ENCODE assay signal across 17 cellular contexts in the genomic region with DNA sequence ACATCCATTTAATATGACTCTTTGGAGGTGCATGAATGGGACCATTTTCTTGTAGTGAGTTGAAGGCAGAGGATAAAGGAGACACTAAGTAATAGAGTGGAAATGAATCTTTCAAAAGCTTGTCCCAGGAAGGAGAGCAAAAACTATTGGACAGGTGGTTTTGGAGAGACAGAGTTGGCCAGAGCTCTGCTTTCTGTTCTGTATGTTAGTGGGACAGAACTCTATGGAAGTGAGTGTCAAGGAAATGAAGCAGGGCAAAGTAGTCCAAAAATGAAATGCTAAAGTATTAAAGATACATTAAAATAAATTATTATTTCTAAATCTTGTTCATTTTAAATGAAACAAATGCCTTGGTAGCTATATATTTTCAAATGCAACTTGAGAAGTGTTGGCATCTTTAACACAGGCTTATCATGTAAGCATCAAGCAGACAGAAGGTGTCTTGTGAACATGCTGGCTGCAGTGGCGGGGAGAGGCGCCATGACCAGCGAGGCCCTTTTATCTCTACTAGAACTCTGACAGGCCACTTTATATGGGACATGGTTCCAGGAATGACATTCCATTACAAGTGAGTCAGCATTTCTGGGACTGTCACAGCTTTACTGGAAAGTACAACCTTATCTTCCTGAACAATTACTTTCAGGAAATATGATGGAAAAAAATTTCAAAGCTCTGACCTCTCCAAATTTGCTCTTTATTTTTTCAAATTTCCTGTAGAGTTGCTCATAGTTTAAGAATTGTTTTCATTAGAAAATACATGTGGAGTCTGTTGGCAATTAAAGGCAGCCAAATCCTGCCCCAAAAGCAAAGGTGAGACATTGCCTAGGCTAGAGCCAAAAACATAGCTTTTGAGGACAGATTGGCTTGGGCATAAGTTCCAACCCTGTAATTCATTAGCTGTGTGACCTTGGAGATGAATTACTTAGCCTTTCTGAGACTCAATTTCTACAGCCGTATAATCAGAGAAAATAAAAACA.
DNase-seq lines count a peak whose midpoint lies in the region; ATAC-seq, FAIRE-seq and TF ChIP-seq lines count a peak whose summit lies in the region.
"Had no signal": no experiment of that assay in that cellular context is flagged by ENCODE, and none has a peak within 500 bp of the region (broad histone marks: within the 10 kb centered on the region; RNA-seq: fewer than 3 reads in every experiment).

No MANE protein-coding gene starts in this region.

- H3K36me3 ChIP-seq in HCT116 (ENCODE audit: control insufficient read depth in 1 of 2, insufficient read depth in 2 of 2, low read length in 2 of 2) (no peaks in the 10 kb centered on the region), astrocyte (ENCODE audit: insufficient read depth, low read length) (no peaks in the 10 kb centered on the region), gastrocnemius medialis (no peaks in the 10 kb centered on the region)
- H3K36me3 ChIP-seq: esophagus muscularis mucosa, neural progenitor cell had no signal

- H3K27me3 Mint-ChIP-seq in astrocyte (ENCODE audit: low read depth, unreplicated experiment) = no peaks in the 10 kb centered on the region

- H3K4me3 Mint-ChIP-seq in astrocyte (ENCODE audit: unreplicated experiment) = no peak overlapping the region
- H3K4me3 Mint-ChIP-seq: activated T-cell treated with anti-CD3 and anti-CD28 coated beads, Interleukin-2, amount 50 U/mL, for 72 hours; CD14-positive monocyte; neural progenitor cell had no signal

- no peaks in the 10 kb centered on the region for H3K36me3 Mint-ChIP-seq in astrocyte (ENCODE audit: low read depth, unreplicated experiment)
- H3K36me3 Mint-ChIP-seq: CD14-positive monocyte had no signal

- no peaks in the 10 kb centered on the region for H3K79me2 ChIP-seq in HCT116 (ENCODE audit: insufficient read depth, low read length)
- no peaks in the 10 kb centered on the region for H3K79me2 ChIP-seq in astrocyte (ENCODE audit: insufficient read depth, low read length)

- H4K20me1 ChIP-seq in HCT116 (ENCODE audit: insufficient read depth) (no peaks in the 10 kb centered on the region), astrocyte (ENCODE audit: insufficient read depth, low read length) (no peaks in the 10 kb centered on the region)

- H3K27me3 ChIP-seq in HCT116 (ENCODE audit: insufficient read depth, low read length) = no peaks in the 10 kb centered on the region
- no peaks in the 10 kb centered on the region for H3K27me3 ChIP-seq in astrocyte (ENCODE audit: insufficient read depth, low read length)
- no peaks in the 10 kb centered on the region for H3K27me3 ChIP-seq in gastrocnemius medialis
- H3K27me3 ChIP-seq: esophagus muscularis mucosa, neural progenitor cell had no signal

- no peak overlapping the region for H3K27ac Mint-ChIP-seq in astrocyte (ENCODE audit: unreplicated experiment)
- H3K27ac Mint-ChIP-seq: activated T-cell treated with anti-CD3 and anti-CD28 coated beads, Interleukin-2, amount 50 U/mL, for 72 hours; CD14-positive monocyte; neural progenitor cell had no signal

- H3K4me3 ChIP-seq in HCT116 (replicated peaks in 1 of 2; ENCODE audit: low read depth in 1 of 2, low read length in 2 of 2) = no peak overlapping the region
- no peak overlapping the region for H3K4me3 ChIP-seq in astrocyte (ENCODE audit: insufficient read depth, low read depth, low read length)
- H3K4me3 ChIP-seq in gastrocnemius medialis = no peak overlapping the region
- H3K4me3 ChIP-seq: esophagus muscularis mucosa, neural progenitor cell had no signal

- H3K9me2 ChIP-seq in HCT116 (ENCODE audit: insufficient read depth) = no peaks in the 10 kb centered on the region

- POLR2A ChIA-PET in HCT116 (lab: Charles Lee) = no interaction called here

- peak overlapping the region; percentile 80 for H2AFZ ChIP-seq in HCT116 (ENCODE audit: low read depth, low read length, poor library complexity, severe bottlenecking)
- H2AFZ ChIP-seq in astrocyte (ENCODE audit: low read depth, low read length) = no peak overlapping the region
- H2AFZ ChIP-seq: neural progenitor cell had no signal

- RAD21 ChIA-PET in HCT116 (lab: Charles Lee; ENCODE audit: low non-redundant PET in 1 of 2, low total read pairs in 2 of 2, uncharacterized antibody in 2 of 2, unreplicated experiment in 2 of 2) = no interaction called here

- H3K27ac ChIP-seq in HCT116 (ENCODE audit: low read depth, low read length) = no peak overlapping the region
- H3K27ac ChIP-seq in astrocyte (ENCODE audit: low read depth, low read length) = no peak overlapping the region
- no peak overlapping the region for H3K27ac ChIP-seq in gastrocnemius medialis
- H3K27ac ChIP-seq: neural progenitor cell had no signal

- intact Hi-C loops in HCT116 (cut with micrococcal nuclease) (no loop called here), gastrocnemius medialis (cut with DNase I; ENCODE audit: low total_unique reads) (no loop called here)

- DNase-seq in HCT116 (ENCODE audit: low read depth, low spot score) (peak; percentile 15), astrocyte (ENCODE audit: low read depth) (peak; percentile 71), hepatic stellate cell (ENCODE audit: low spot score) (peak; percentile 22), gastrocnemius medialis (no peak), HUDEP-2 (lab: John Stamatoyannopoulos, UW; ENCODE audit: unreplicated experiment in 76 of 76) (no peak), occipital lobe (lab: John Stamatoyannopoulos, UW) (no peak), GM13977 (ENCODE audit: low spot score) (no peak)
- no peak for DNase-seq in stimulated activated CD4-positive, alpha-beta T cell treated with anti-CD3 and anti-CD28 coated beads, Interleukin-4, amount 100 ng/mL, for 1 hour
- DNase-seq: activated T-cell treated with anti-CD3 and anti-CD28 coated beads, Interleukin-2, amount 50 U/mL, for 72 hours; NCI-H1105; NCI-H526 treated with DMSO at 0.1 percent for 48 hours; SHP77 had no signal

- no peak for TF ChIP-seq POLR2A in HCT116 (IDR thresholded peaks at IDR 0.05; ENCODE audit: borderline replicate concordance, extremely low read depth, insufficient read depth, insufficient read length)
- TF ChIP-seq POLR2A in gastrocnemius medialis (IDR thresholded peaks at IDR 0.05) = no peak

- H3K9me3 Mint-ChIP-seq in astrocyte (ENCODE audit: unreplicated experiment) = no peaks in the 10 kb centered on the region
- H3K9me3 Mint-ChIP-seq: activated T-cell treated with anti-CD3 and anti-CD28 coated beads, Interleukin-2, amount 50 U/mL, for 72 hours had no signal

- no peak overlapping the region for H3K9ac ChIP-seq in HCT116 (ENCODE audit: low read length)
- H3K9ac ChIP-seq in astrocyte (ENCODE audit: low read length) = no peak overlapping the region
- H3K9ac ChIP-seq: neural progenitor cell had no signal

- H3K4me1 ChIP-seq in HCT116 (ENCODE audit: control insufficient read depth in 1 of 2, insufficient read depth in 2 of 2, low read length in 2 of 2) (peaks cover 3 to 9% of the 10 kb centered on the region in 2 experiments; a peak in 3 of 4 replicates), astrocyte (ENCODE audit: insufficient read depth, low read length) (peaks cover 19% of the 10 kb centered on the region), gastrocnemius medialis (peaks cover 0 to 2% of the 10 kb centered on the region in 2 donors)
- H3K4me1 ChIP-seq: esophagus muscularis mucosa had no signal

- no peak for FAIRE-seq in astrocyte (lab: Jason Lieb, UNC)
- FAIRE-seq: bronchial epithelial cell had no signal

- no peak for TF ChIP-seq RAD21 in HCT116 (IDR thresholded peaks at IDR 0.05; ENCODE audit: low read depth)

- BruUV-seq in HCT116 (replicated peaks; lab: Mats Ljungman, UMichigan) = no TSS peak

- in situ Hi-C loops in gastrocnemius medialis (cut with MboI; ENCODE audit: low sequenced_read_pairs in 4 of 4) = no loop called here
- in situ Hi-C loops in GM13977 (cut with MboI; ENCODE audit: low pct_unique_long_range_greater_than_20kb, low sequenced_read_pairs, unreplicated experiment) = no loop called here

- CTCF ChIA-PET in HCT116 (lab: Charles Lee) = no interaction called here

- H3K4me2 ChIP-seq in HCT116 (ENCODE audit: low read length) (peak overlapping the region; percentile 34; the same call in 1 of the 2 replicates), astrocyte (ENCODE audit: low read length) (peak overlapping the region; percentile 30)
- H3K4me2 ChIP-seq: neural progenitor cell had no signal

- H3K9me3 ChIP-seq in HCT116 (ENCODE audit: control insufficient read depth in 1 of 2, insufficient read depth in 1 of 2, low read depth in 1 of 2, low read length in 2 of 2) (no peaks in the 10 kb centered on the region), astrocyte (ENCODE audit: insufficient read depth, low read depth, low read length) (no peaks in the 10 kb centered on the region), gastrocnemius medialis (no peaks in the 10 kb centered on the region)
- H3K9me3 ChIP-seq: esophagus muscularis mucosa had no signal

- TF ChIP-seq CTCF in HCT116 (IDR thresholded peaks at IDR 0.05 in 2 of 3, conservative IDR thresholded peaks at IDR 0.05 in 1 of 3; ENCODE audit: borderline replicate concordance in 1 of 3, insufficient read depth in 1 of 3, low read depth in 2 of 3, low read length in 2 of 3) (no peak), astrocyte (IDR thresholded peaks at IDR 0.05; ENCODE audit: insufficient read depth, low read depth, low read length) (no peak), gastrocnemius medialis (IDR thresholded peaks at IDR 0.05 in 4 of 5, conservative IDR thresholded peaks at IDR 0.05 in 1 of 5) (no peak), GM13977 (IDR thresholded peaks at IDR 0.05; ENCODE audit: extremely low read depth, insufficient read depth, missing control alignments) (no peak)

- ATAC-seq in HCT116 (peak; percentile 72), gastrocnemius medialis (peak; percentile 55 to 69)
- ATAC-seq: activated CD4-positive, CD25-positive, alpha-beta regulatory T cell treated with anti-CD3 and anti-CD28 coated beads, Interleukin-2, amount 50 U/mL, for 24 hours; activated T-cell treated with anti-CD3 and anti-CD28 coated beads, Interleukin-2, amount 50 U/mL, for 72 hours had no signal

- H3K4me1 Mint-ChIP-seq in astrocyte (ENCODE audit: low read depth, unreplicated experiment) = peaks cover 10% of the 10 kb centered on the region
- H3K4me1 Mint-ChIP-seq: CD14-positive monocyte had no signal

TF ChIP-seq in HCT116, 20 proteins besides CTCF, POLR2A, EP300 and RAD21 (continues in another document):
- TF ChIP-seq, protein P1, sequence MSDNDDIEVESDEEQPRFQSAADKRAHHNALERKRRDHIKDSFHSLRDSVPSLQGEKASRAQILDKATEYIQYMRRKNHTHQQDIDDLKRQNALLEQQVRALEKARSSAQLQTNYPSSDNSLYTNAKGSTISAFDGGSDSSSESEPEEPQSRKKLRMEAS (IDR thresholded peaks at IDR 0.05) = 0 out of 2 replicates have a peak, but pooled peaks have one; percentile 10
- TF ChIP-seq JUND (IDR thresholded peaks at IDR 0.05) (peak; percentile 42), CEBPB (IDR thresholded peaks at IDR 0.05; ENCODE audit: low read depth) (no peak)

Comparison
In these comparisons a context has a peak if more than half of its experiments do, and no peak if none do; other contexts are left out.
1. DNase-seq: peak in HCT116 (single experiment), astrocyte (single experiment) and hepatic stellate cell (single experiment); none in gastrocnemius medialis (0 of 2), stimulated activated CD4-positive, alpha-beta T cell treated with anti-CD3 and anti-CD28 coated beads, Interleukin-4, amount 100 ng/mL, for 1 hour (single experiment), HUDEP-2 (0 of 76), occipital lobe (single experiment) and GM13977 (single experiment).